ENCODE assay signal across 21 cellular contexts in the genomic region with DNA sequence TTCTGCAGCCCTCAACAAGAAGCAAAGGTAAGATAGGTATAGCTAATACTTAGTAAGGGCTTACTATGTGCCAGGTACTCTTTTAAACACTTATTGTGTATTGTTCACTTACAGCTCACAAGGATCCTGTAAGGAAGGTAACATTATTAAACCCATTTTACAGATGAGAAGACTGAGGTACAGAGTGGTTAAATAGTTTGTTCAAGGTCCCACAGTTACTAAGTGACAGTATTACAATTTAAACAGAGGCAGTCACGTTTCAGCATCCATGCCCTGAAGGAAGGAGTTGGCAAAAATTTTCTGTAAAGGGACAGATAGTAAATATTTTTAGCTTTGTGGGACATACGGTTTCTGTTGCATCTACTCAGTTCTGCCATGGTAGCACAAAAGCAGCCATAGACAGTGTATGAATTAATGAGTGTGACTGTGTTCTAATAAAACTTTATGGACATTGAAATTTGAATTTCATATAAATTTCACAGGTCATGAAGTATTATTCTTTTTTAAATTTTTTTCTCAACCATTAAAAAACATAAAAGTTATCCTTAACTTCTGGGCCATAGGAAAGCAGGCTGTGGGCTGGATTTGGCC.
DNase-seq lines count a peak whose midpoint lies in the region; ATAC-seq, FAIRE-seq and TF ChIP-seq lines count a peak whose summit lies in the region.
"Had no signal": no experiment of that assay in that cellular context is flagged by ENCODE, and none has a peak within 500 bp of the region (broad histone marks: within the 10 kb centered on the region; RNA-seq: fewer than 3 reads in every experiment).

No MANE protein-coding gene starts in this region.

- H3K27me3 ChIP-seq in astrocyte (ENCODE audit: insufficient read depth, low read length): no peaks in the 10 kb centered on the region
- H3K27me3 ChIP-seq in mesenchymal stem cell (ENCODE audit: control insufficient read depth in 1 of 2, insufficient read depth in 1 of 2, low read length in 2 of 2): no peaks in the 10 kb centered on the region
- H3K27me3 ChIP-seq in skeletal muscle tissue (ENCODE audit: control insufficient read depth in 3 of 3, insufficient read depth in 3 of 3, low read length in 3 of 3): no peaks in the 10 kb centered on the region
- H3K27me3 ChIP-seq: tibial artery had no signal

- no peak for ATAC-seq in HG02678 (IDR thresholded peaks at IDR 0.05; ENCODE audit: unreplicated experiment)
- ATAC-seq: effector memory CD8-positive, alpha-beta T cell; stimulated activated memory B cell treated with anti-CD40 and anti-IgM and Interleukin-4, amounts not matched to agents 10 μg/mL and 1 μg/mL and 100 μg/mL, for 72 hours had no signal

- no peak overlapping the region for H3K14ac ChIP-seq in mesenchymal stem cell (ENCODE audit: low read length in 2 of 2)

- no peaks in the 10 kb centered on the region for H3K79me2 ChIP-seq in astrocyte (ENCODE audit: insufficient read depth, low read length)

- H3K4me1 ChIP-seq in astrocyte (ENCODE audit: insufficient read depth, low read length): peaks cover 28% of the 10 kb centered on the region
- no peaks in the 10 kb centered on the region for H3K4me1 ChIP-seq in mesenchymal stem cell (ENCODE audit: control insufficient read depth, insufficient read depth, low read depth, low read length)
- peaks cover 2 to 15% (median 8%) of the 10 kb centered on the region in 3 donors for H3K4me1 ChIP-seq in skeletal muscle tissue (ENCODE audit: control insufficient read depth in 3 of 3, insufficient read depth in 3 of 3, low read length in 3 of 3)

- H4K8ac ChIP-seq in mesenchymal stem cell (ENCODE audit: low read length): no peak overlapping the region

- H2BK5ac ChIP-seq in mesenchymal stem cell (ENCODE audit: low read depth, low read length, poor library complexity, severe bottlenecking): no peak overlapping the region

- 71% methylated on average over 2 of the region's 2 CpGs for WGBS in mesenchymal stem cell

- peak; percentile 45 for FAIRE-seq in astrocyte (lab: Jason Lieb, UNC)
- FAIRE-seq: GM12892 had no signal

- DNase-seq in HFFc6 (no peak), astrocyte (ENCODE audit: low read depth) (no peak), mesenchymal stem cell (no peak), NCI-H146 treated with DMSO at 0.1 percent for 48 hours (lab: John Stamatoyannopoulos, UW; ENCODE audit: unreplicated experiment) (no peak)
- DNase-seq in activated CD4-positive, alpha-beta T cell treated with anti-CD3 and anti-CD28 coated beads, Interleukin-2, amount 50 U/mL, for 48 hours: no peak
- DNase-seq: activated naive CD4-positive, alpha-beta T cell treated with anti-CD3 and anti-CD28 coated beads, Interleukin-2, amount 10 ng/mL, durations not matched to agents 7 days and 5 days; activated T-cell treated with anti-CD3 and anti-CD28 coated beads, Interleukin-2, amount 50 U/mL, for 48 hours; anterior cingulate cortex; cerebellar nuclear complex; DND-41; effector memory CD8-positive, alpha-beta T cell; head of caudate nucleus; MV-4-11; NCI-H187 treated with DMSO at 0.1 percent for 48 hours; NK-92 treated with Interleukin-12 subunit alpha and Interleukin-12 subunit beta, amount 100 ng/mL, for 24 hours; tibial artery had no signal

- H3K36me3 ChIP-seq in astrocyte (ENCODE audit: insufficient read depth, low read length) (no peaks in the 10 kb centered on the region), mesenchymal stem cell (ENCODE audit: control insufficient read depth in 1 of 2, insufficient read depth in 2 of 2, low read depth in 1 of 2, low read length in 2 of 2) (no peaks in the 10 kb centered on the region), skeletal muscle tissue (ENCODE audit: control insufficient read depth in 3 of 3, insufficient read depth in 3 of 3, low read length in 3 of 3) (no peaks in the 10 kb centered on the region)
- H3K36me3 ChIP-seq: neutrophil, tibial artery had no signal

- H3K36me3 Mint-ChIP-seq in HFFc6 (ENCODE audit: low read depth) (peaks cover 32% of the 10 kb centered on the region), astrocyte (ENCODE audit: low read depth, unreplicated experiment) (no peaks in the 10 kb centered on the region)
- H3K36me3 Mint-ChIP-seq: activated naive CD4-positive, alpha-beta T cell treated with anti-CD3 and anti-CD28 coated beads, Interleukin-2, amount 10 ng/mL, durations not matched to agents 7 days and 5 days; stimulated activated memory B cell treated with anti-CD40 and anti-IgM and Interleukin-4, amounts not matched to agents 10 μg/mL and 1 μg/mL and 100 μg/mL, for 72 hours had no signal

- H3K4me3 Mint-ChIP-seq in HFFc6: peak overlapping the region; percentile 72
- H3K4me3 Mint-ChIP-seq in astrocyte (ENCODE audit: unreplicated experiment): no peak overlapping the region
- H3K4me3 Mint-ChIP-seq: activated naive CD4-positive, alpha-beta T cell treated with anti-CD3 and anti-CD28 coated beads, Interleukin-2, amount 10 ng/mL, durations not matched to agents 7 days and 5 days; effector memory CD8-positive, alpha-beta T cell; stimulated activated memory B cell treated with anti-CD40 and anti-IgM and Interleukin-4, amounts not matched to agents 10 μg/mL and 1 μg/mL and 100 μg/mL, for 72 hours had no signal

- H2AK5ac ChIP-seq in mesenchymal stem cell (ENCODE audit: low read length, severe bottlenecking): no peak overlapping the region

- H3K27ac Mint-ChIP-seq in HFFc6: peak overlapping the region; percentile 88
- H3K27ac Mint-ChIP-seq in astrocyte (ENCODE audit: unreplicated experiment): peak overlapping the region; percentile 91
- H3K27ac Mint-ChIP-seq: activated naive CD4-positive, alpha-beta T cell treated with anti-CD3 and anti-CD28 coated beads, Interleukin-2, amount 10 ng/mL, durations not matched to agents 7 days and 5 days; effector memory CD8-positive, alpha-beta T cell; stimulated activated memory B cell treated with anti-CD40 and anti-IgM and Interleukin-4, amounts not matched to agents 10 μg/mL and 1 μg/mL and 100 μg/mL, for 72 hours had no signal

- H3K4me1 Mint-ChIP-seq in HFFc6 (ENCODE audit: low read depth) (peaks cover 65% of the 10 kb centered on the region), astrocyte (ENCODE audit: low read depth, unreplicated experiment) (peaks cover 36% of the 10 kb centered on the region)
- H3K4me1 Mint-ChIP-seq: activated naive CD4-positive, alpha-beta T cell treated with anti-CD3 and anti-CD28 coated beads, Interleukin-2, amount 10 ng/mL, durations not matched to agents 7 days and 5 days; stimulated activated memory B cell treated with anti-CD40 and anti-IgM and Interleukin-4, amounts not matched to agents 10 μg/mL and 1 μg/mL and 100 μg/mL, for 72 hours had no signal

- H2AFZ ChIP-seq in astrocyte (ENCODE audit: low read depth, low read length) (no peak overlapping the region), mesenchymal stem cell (ENCODE audit: low read depth, low read length) (no peak overlapping the region)

- H3K9ac ChIP-seq in astrocyte (ENCODE audit: low read length) (peak overlapping the region; percentile 50), mesenchymal stem cell (ENCODE audit: low read length) (peak overlapping the region; percentile 51), skeletal muscle tissue (ENCODE audit: low read depth in 1 of 3, low read length in 3 of 3) (no peak overlapping the region)

- no peak overlapping the region for H3K23ac ChIP-seq in mesenchymal stem cell (ENCODE audit: low read length in 2 of 2)

- H3K27ac ChIP-seq in astrocyte (ENCODE audit: low read depth, low read length): peak overlapping the region; percentile 84
- H3K27ac ChIP-seq in mesenchymal stem cell (ENCODE audit: low read length, poor library complexity, severe bottlenecking): peak overlapping the region; percentile 31
- H3K27ac ChIP-seq in skeletal muscle tissue (ENCODE audit: low read depth, low read length): peak overlapping the region; percentile 37
- H3K27ac ChIP-seq: neutrophil had no signal

- H3K27me3 Mint-ChIP-seq in HFFc6 (ENCODE audit: insufficient read depth) (no peaks in the 10 kb centered on the region; the same call in 1 of the 2 replicates), astrocyte (ENCODE audit: low read depth, unreplicated experiment) (no peaks in the 10 kb centered on the region)

- TF ChIP-seq CTCF in HFFc6 (IDR thresholded peaks at IDR 0.05) (no peak), astrocyte (IDR thresholded peaks at IDR 0.05; ENCODE audit: insufficient read depth, low read depth, low read length) (no peak)

- no peak overlapping the region for H2BK15ac ChIP-seq in mesenchymal stem cell (ENCODE audit: low read depth, poor library complexity, severe bottlenecking)

- no peak overlapping the region for H4K91ac ChIP-seq in mesenchymal stem cell (ENCODE audit: low read length)

- H3K9me3 ChIP-seq in astrocyte (ENCODE audit: insufficient read depth, low read depth, low read length) (peaks cover 4% of the 10 kb centered on the region), mesenchymal stem cell (ENCODE audit: control insufficient read depth, low read length) (peaks cover 6% of the 10 kb centered on the region), skeletal muscle tissue (ENCODE audit: control insufficient read depth in 3 of 3, low read length in 3 of 3) (peaks cover 0 to 5% (median 0%) of the 10 kb centered on the region in 3 donors)
- H3K9me3 ChIP-seq: neutrophil had no signal

- no peak overlapping the region for H2BK120ac ChIP-seq in mesenchymal stem cell (ENCODE audit: low read depth, low read length)

- peak overlapping the region in 1 of 2 experiments; percentile 2 for H3K4ac ChIP-seq in mesenchymal stem cell (ENCODE audit: low read depth in 1 of 2, low read length in 2 of 2)

- H3K18ac ChIP-seq in mesenchymal stem cell (ENCODE audit: low read depth in 1 of 2, low read length in 2 of 2): no peak overlapping the region

- H3K4me3 ChIP-seq in astrocyte (ENCODE audit: insufficient read depth, low read depth, low read length) (no peak overlapping the region), mesenchymal stem cell (ENCODE audit: insufficient read depth in 1 of 2, low read depth in 1 of 2, low read length in 2 of 2) (no peak overlapping the region), skeletal muscle tissue (ENCODE audit: low read length in 3 of 3) (no peak overlapping the region)

- H3K4me2 ChIP-seq in astrocyte (ENCODE audit: low read length): peak overlapping the region; percentile 73
- no peak overlapping the region for H3K4me2 ChIP-seq in mesenchymal stem cell (ENCODE audit: low read length, poor library complexity, severe bottlenecking)

- peaks cover 10% of the 10 kb centered on the region for H3K9me3 Mint-ChIP-seq in HFFc6
- H3K9me3 Mint-ChIP-seq in astrocyte (ENCODE audit: unreplicated experiment): peaks cover 3% of the 10 kb centered on the region
- H3K9me3 Mint-ChIP-seq: activated naive CD4-positive, alpha-beta T cell treated with anti-CD3 and anti-CD28 coated beads, Interleukin-2, amount 10 ng/mL, durations not matched to agents 7 days and 5 days; stimulated activated memory B cell treated with anti-CD40 and anti-IgM and Interleukin-4, amounts not matched to agents 10 μg/mL and 1 μg/mL and 100 μg/mL, for 72 hours had no signal

- no peaks in the 10 kb centered on the region for H4K20me1 ChIP-seq in astrocyte (ENCODE audit: insufficient read depth, low read length)

- no peak overlapping the region for H2BK12ac ChIP-seq in mesenchymal stem cell (ENCODE audit: low read length in 2 of 2)

- no peaks in the 10 kb centered on the region for H3K79me1 ChIP-seq in mesenchymal stem cell (replicated peaks; ENCODE audit: low read length, poor library complexity, severe bottlenecking)

Comparison
In these comparisons a context has a peak if more than half of its experiments do, and no peak if none do; other contexts are left out.
1. H3K27ac ChIP-seq: peak in every context shown above with its lines; median percentile 84 in astrocyte; 37 in skeletal muscle tissue; 31 in mesenchymal stem cell.
2. H3K9ac ChIP-seq: peak in astrocyte (single experiment) and mesenchymal stem cell (single experiment); none in skeletal muscle tissue (0 of 3).